1 cellular context compared by ENCODE assay signal in the genomic region with DNA sequence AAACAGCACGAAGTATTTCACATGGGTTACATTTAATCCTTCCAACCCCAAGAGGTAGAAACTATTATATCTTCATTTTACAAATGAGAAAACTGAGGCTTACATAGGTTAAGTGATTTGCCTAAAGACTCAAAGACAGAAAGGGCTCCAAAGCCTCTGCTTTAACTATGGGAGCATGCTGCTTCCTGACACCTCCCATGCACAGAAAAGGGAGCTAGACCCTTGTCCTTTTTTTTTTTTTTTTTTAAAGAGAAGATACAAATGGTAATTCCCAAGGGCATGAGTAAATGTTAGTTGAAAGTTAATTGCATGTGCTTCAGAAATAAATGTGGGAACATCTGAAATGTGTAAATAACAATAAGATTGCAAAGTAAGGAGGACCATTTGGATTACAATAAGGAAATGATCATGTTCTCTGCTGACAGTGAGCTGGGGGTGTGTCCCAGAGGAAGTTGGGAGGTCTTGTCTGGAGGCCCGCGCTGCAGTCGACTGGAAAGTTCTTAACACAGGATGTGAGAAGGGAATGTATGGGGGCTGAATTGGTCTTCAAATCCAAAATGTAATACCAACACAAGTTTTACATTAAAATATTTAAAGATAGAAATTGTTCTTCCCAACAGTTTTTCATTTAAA.
TF ChIP-seq lines count a peak whose summit lies in the region.

No MANE protein-coding gene starts in this region.

TF ChIP-seq in WTC11, 78 proteins besides CTCF, POLR2A, EP300 and RAD21 (continued from another document):
- TF ChIP-seq, protein P1, sequence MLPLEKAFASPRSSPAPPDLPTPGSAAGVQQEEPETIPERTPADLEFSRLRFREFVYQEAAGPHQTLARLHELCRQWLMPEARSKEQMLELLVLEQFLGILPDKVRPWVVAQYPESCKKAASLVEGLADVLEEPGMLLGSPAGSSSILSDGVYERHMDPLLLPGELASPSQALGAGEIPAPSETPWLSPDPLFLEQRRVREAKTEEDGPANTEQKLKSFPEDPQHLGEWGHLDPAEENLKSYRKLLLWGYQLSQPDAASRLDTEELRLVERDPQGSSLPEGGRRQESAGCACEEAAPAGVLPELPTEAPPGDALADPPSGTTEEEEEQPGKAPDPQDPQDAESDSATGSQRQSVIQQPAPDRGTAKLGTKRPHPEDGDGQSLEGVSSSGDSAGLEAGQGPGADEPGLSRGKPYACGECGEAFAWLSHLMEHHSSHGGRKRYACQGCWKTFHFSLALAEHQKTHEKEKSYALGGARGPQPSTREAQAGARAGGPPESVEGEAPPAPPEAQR (CRISPR knock-in tag; IDR thresholded peaks at IDR 0.05): no peak
- no peak for TF ChIP-seq ZBTB21 (CRISPR knock-in tag; IDR thresholded peaks at IDR 0.05; ENCODE audit: borderline replicate concordance)
- no peak for TF ChIP-seq RORB (CRISPR knock-in tag; IDR thresholded peaks at IDR 0.05)
- TF ChIP-seq ZNF232 (CRISPR knock-in tag; IDR thresholded peaks at IDR 0.05): no peak
- TF ChIP-seq, protein P2, sequence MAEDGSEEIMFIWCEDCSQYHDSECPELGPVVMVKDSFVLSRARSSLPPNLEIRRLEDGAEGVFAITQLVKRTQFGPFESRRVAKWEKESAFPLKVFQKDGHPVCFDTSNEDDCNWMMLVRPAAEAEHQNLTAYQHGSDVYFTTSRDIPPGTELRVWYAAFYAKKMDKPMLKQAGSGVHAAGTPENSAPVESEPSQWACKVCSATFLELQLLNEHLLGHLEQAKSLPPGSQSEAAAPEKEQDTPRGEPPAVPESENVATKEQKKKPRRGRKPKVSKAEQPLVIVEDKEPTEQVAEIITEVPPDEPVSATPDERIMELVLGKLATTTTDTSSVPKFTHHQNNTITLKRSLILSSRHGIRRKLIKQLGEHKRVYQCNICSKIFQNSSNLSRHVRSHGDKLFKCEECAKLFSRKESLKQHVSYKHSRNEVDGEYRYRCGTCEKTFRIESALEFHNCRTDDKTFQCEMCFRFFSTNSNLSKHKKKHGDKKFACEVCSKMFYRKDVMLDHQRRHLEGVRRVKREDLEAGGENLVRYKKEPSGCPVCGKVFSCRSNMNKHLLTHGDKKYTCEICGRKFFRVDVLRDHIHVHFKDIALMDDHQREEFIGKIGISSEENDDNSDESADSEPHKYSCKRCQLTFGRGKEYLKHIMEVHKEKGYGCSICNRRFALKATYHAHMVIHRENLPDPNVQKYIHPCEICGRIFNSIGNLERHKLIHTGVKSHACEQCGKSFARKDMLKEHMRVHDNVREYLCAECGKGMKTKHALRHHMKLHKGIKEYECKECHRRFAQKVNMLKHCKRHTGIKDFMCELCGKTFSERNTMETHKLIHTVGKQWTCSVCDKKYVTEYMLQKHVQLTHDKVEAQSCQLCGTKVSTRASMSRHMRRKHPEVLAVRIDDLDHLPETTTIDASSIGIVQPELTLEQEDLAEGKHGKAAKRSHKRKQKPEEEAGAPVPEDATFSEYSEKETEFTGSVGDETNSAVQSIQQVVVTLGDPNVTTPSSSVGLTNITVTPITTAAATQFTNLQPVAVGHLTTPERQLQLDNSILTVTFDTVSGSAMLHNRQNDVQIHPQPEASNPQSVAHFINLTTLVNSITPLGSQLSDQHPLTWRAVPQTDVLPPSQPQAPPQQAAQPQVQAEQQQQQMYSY (CRISPR knock-in tag; IDR thresholded peaks at IDR 0.05): no peak
- no peak for TF ChIP-seq MYBL2 (CRISPR knock-in tag; IDR thresholded peaks at IDR 0.05)
- TF ChIP-seq, protein P3, sequence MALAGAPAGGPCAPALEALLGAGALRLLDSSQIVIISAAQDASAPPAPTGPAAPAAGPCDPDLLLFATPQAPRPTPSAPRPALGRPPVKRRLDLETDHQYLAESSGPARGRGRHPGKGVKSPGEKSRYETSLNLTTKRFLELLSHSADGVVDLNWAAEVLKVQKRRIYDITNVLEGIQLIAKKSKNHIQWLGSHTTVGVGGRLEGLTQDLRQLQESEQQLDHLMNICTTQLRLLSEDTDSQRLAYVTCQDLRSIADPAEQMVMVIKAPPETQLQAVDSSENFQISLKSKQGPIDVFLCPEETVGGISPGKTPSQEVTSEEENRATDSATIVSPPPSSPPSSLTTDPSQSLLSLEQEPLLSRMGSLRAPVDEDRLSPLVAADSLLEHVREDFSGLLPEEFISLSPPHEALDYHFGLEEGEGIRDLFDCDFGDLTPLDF (CRISPR knock-in tag; IDR thresholded peaks at IDR 0.05): no peak
- TF ChIP-seq PRRX2 (CRISPR knock-in tag; IDR thresholded peaks at IDR 0.05): no peak
- no peak for TF ChIP-seq ZNF121 (CRISPR knock-in tag; IDR thresholded peaks at IDR 0.05)
- TF ChIP-seq RELA (CRISPR knock-in tag; IDR thresholded peaks at IDR 0.05; ENCODE audit: borderline replicate concordance): no peak
- TF ChIP-seq, protein P4, sequence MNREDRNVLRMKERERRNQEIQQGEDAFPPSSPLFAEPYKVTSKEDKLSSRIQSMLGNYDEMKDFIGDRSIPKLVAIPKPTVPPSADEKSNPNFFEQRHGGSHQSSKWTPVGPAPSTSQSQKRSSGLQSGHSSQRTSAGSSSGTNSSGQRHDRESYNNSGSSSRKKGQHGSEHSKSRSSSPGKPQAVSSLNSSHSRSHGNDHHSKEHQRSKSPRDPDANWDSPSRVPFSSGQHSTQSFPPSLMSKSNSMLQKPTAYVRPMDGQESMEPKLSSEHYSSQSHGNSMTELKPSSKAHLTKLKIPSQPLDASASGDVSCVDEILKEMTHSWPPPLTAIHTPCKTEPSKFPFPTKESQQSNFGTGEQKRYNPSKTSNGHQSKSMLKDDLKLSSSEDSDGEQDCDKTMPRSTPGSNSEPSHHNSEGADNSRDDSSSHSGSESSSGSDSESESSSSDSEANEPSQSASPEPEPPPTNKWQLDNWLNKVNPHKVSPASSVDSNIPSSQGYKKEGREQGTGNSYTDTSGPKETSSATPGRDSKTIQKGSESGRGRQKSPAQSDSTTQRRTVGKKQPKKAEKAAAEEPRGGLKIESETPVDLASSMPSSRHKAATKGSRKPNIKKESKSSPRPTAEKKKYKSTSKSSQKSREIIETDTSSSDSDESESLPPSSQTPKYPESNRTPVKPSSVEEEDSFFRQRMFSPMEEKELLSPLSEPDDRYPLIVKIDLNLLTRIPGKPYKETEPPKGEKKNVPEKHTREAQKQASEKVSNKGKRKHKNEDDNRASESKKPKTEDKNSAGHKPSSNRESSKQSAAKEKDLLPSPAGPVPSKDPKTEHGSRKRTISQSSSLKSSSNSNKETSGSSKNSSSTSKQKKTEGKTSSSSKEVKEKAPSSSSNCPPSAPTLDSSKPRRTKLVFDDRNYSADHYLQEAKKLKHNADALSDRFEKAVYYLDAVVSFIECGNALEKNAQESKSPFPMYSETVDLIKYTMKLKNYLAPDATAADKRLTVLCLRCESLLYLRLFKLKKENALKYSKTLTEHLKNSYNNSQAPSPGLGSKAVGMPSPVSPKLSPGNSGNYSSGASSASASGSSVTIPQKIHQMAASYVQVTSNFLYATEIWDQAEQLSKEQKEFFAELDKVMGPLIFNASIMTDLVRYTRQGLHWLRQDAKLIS (CRISPR knock-in tag; IDR thresholded peaks at IDR 0.05; ENCODE audit: borderline replicate concordance): no peak
- TF ChIP-seq, protein P5, sequence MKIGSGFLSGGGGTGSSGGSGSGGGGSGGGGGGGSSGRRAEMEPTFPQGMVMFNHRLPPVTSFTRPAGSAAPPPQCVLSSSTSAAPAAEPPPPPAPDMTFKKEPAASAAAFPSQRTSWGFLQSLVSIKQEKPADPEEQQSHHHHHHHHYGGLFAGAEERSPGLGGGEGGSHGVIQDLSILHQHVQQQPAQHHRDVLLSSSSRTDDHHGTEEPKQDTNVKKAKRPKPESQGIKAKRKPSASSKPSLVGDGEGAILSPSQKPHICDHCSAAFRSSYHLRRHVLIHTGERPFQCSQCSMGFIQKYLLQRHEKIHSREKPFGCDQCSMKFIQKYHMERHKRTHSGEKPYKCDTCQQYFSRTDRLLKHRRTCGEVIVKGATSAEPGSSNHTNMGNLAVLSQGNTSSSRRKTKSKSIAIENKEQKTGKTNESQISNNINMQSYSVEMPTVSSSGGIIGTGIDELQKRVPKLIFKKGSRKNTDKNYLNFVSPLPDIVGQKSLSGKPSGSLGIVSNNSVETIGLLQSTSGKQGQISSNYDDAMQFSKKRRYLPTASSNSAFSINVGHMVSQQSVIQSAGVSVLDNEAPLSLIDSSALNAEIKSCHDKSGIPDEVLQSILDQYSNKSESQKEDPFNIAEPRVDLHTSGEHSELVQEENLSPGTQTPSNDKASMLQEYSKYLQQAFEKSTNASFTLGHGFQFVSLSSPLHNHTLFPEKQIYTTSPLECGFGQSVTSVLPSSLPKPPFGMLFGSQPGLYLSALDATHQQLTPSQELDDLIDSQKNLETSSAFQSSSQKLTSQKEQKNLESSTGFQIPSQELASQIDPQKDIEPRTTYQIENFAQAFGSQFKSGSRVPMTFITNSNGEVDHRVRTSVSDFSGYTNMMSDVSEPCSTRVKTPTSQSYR (CRISPR knock-in tag; IDR thresholded peaks at IDR 0.05): no peak
- TF ChIP-seq SMAD3 (CRISPR knock-in tag; IDR thresholded peaks at IDR 0.05; ENCODE audit: borderline replicate concordance): no peak
- no peak for TF ChIP-seq JAZF1 (CRISPR knock-in tag; IDR thresholded peaks at IDR 0.05)
- TF ChIP-seq ATF1 (CRISPR knock-in tag; IDR thresholded peaks at IDR 0.05): no peak
